Comparison of ENCODE assay signal across 8 cellular contexts in the genomic region with DNA sequence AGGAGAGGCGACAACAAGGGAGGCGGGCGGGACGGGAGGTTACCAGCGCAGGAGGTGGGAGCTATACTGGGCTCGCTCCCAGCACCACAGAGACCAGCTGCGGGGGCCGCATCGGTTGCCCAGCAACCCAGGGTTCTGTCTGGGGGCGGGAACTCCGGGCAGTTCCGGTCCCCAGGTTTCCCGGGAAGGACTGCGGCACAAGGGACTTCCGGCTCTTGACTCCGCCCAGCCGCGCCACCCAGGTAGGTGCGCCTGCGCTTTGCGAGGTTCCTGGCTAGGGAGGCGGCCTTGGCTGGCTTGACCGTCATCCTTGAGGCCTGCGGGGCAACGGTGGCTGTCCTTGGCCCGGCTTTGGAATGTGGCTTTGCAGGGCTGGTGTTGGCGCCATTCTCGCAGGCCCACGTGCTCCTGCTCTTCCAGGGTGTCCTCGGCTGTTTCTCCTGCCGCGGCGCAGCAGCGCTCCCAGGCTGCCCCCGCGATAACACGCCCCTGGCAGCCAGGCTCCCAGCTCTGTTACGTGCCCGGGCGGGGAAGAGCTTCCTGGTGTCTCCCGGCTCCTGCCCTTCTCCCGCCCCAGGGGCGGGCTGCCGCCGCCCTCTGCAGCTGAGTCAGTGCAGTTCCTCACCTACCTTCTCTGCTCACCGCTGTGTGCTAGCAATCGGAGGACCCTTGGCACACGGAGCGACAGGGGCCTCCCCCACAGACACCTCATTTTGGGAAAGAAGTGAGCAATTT. TPM values are rescaled to one million over a fixed set of nuclear protein-coding genes. Genes with fewer than 3 reads are reported as not detected.
DNase-seq lines count a peak whose midpoint lies in the region; ATAC-seq, FAIRE-seq and TF ChIP-seq lines count a peak whose summit lies in the region.

A gene with protein sequence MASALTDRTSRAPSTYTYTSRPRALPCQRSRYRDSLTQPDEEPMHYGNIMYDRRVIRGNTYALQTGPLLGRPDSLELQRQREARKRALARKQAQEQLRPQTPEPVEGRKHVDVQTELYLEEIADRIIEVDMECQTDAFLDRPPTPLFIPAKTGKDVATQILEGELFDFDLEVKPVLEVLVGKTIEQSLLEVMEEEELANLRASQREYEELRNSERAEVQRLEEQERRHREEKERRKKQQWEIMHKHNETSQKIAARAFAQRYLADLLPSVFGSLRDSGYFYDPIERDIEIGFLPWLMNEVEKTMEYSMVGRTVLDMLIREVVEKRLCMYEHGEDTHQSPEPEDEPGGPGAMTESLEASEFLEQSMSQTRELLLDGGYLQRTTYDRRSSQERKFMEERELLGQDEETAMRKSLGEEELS (minus strand): TSS at position 534 of the 735 bp plus-strand sequence. CDS start 652 bp downstream, outside the sequence.

- H3K9ac ChIP-seq in HepG2 (ENCODE audit: insufficient read depth, low read depth, low read length): peak within 1 kb of the TSS; percentile 89

- H3K27me3 ChIP-seq in HepG2 (ENCODE audit: control insufficient read depth in 1 of 2, insufficient read depth in 2 of 2, low read length in 2 of 2): no peaks in the 10 kb centered on the region; a peak in 1 of 5 replicates

- BruUV-seq in HepG2 (replicated peaks; lab: Mats Ljungman, UMichigan): TSS peak; percentile 80

- H3K9me3 ChIP-seq in HepG2 (ENCODE audit: low read length): no peaks in the 10 kb centered on the region

- H3K27ac ChIP-seq in HepG2 (ENCODE audit: extremely low read length, insufficient read depth, low read length): peak within 1 kb of the TSS; percentile 94

- H3K4me1 ChIP-seq in HepG2 (ENCODE audit: insufficient read depth, low read length): peaks cover 25% of the 10 kb centered on the region

- peak within 1 kb of the TSS; percentile 73 to 93 (median 88) for H3K4me3 ChIP-seq in HepG2 (replicated peaks in 1 of 3; ENCODE audit: insufficient read depth in 1 of 3, low read depth in 2 of 3, low read length in 3 of 3)

- CTCF ChIA-PET in HepG2 (lab: Yijun Ruan, JAX; ENCODE audit: low intra/inter-chr PET ratio, low total read pairs): interaction anchor here (0.7 kb wide), 1 partner anchor 692 kb away, joined by 3 read pairs; no protein-coding TSS in a partner anchor

- under 1% methylated on average over 26 of the region's 49 CpGs for WGBS in HepG2 (ENCODE audit: low lambda C conversion rate)

- intact Hi-C loops in HepG2 (cut with micrococcal nuclease; ENCODE audit: unreplicated experiment): no loop called here

- TF ChIP-seq CTCF in HepG2 (CRISPR knock-in tag; IDR thresholded peaks at IDR 0.05): peak; percentile 75

- DNase-seq in CD1c-positive myeloid dendritic cell (ENCODE audit: extremely low spot score): peak; percentile 97
- peak; percentile 99 for DNase-seq in NCI-H69 (lab: John Stamatoyannopoulos, UW)
- peak; percentile 87 to 91 for DNase-seq in activated CD4-positive, alpha-beta T cell treated with anti-CD3 and anti-CD28 coated beads, Interleukin-2, amount 50 U/mL, for 24 hours (ENCODE audit: low read depth in 1 of 2, low spot score in 1 of 2)
- peak; percentile 77 for DNase-seq in dermis blood vessel endothelial cell
- DNase-seq in HepG2 (ENCODE audit: low spot score): peak; percentile 96
- DNase-seq in stimulated activated CD4-positive, alpha-beta T cell treated with anti-CD3 and anti-CD28 coated beads, Interleukin-2, amount 100 ng/mL, for 48 hours: peak; percentile 90 to 92

- no peak; a peak in 1 of 4 replicates for TF ChIP-seq EP300 in HepG2 (IDR thresholded peaks at IDR 0.05; ENCODE audit: low read depth in 2 of 2, low read length in 2 of 2)
- TF ChIP-seq EP300 in HepG2 (CRISPR knock-in tag; IDR thresholded peaks at IDR 0.05; ENCODE audit: borderline replicate concordance): peak; percentile 47; the same call in 1 of the 2 replicates

- POLR2A ChIA-PET in HepG2 (lab: Yijun Ruan, JAX): interaction anchor here (0.7 to 1.6 kb wide), 8 partner anchors 10 to 790 kb away, joined by 3 to 12 read pairs (median 4); partner anchors contain the start of genes MRPL18 and TCP1

- peak; percentile 88 for FAIRE-seq in HepG2 (lab: Jason Lieb, UNC)

- peak; percentile 96 to 99 for TF ChIP-seq POLR2A in HepG2 (IDR thresholded peaks at IDR 0.05; ENCODE audit: insufficient read depth in 1 of 2, low read depth in 2 of 2, low read length in 2 of 2)

- H3K4me2 ChIP-seq in HepG2 (ENCODE audit: low read depth, low read length): peak within 1 kb of the TSS; percentile 97

- no peaks in the 10 kb centered on the region for H3K36me3 ChIP-seq in HepG2 (replicated peaks in 1 of 2; ENCODE audit: control insufficient read depth in 1 of 2, insufficient read depth in 2 of 2, low read length in 2 of 2)

- no peak; the same call in 1 of the 2 replicates for TF ChIP-seq RAD21 in HepG2 (CRISPR knock-in tag; IDR thresholded peaks at IDR 0.05)

- H2AFZ ChIP-seq in HepG2 (ENCODE audit: low read length): peak within 1 kb of the TSS; percentile 92

- no peaks in the 10 kb centered on the region for H3K79me2 ChIP-seq in HepG2 (ENCODE audit: insufficient read depth, low read length)

- no peaks in the 10 kb centered on the region for H4K20me1 ChIP-seq in HepG2 (ENCODE audit: insufficient read depth, low read length)

- ATAC-seq in GM19372 (IDR thresholded peaks at IDR 0.05; ENCODE audit: low read depth, unreplicated experiment) (peak; percentile 91), HG03521 (IDR thresholded peaks at IDR 0.05; ENCODE audit: unreplicated experiment) (peak; percentile 93), HepG2 (peak; percentile 94)

- in situ Hi-C loops in HepG2 (cut with HindIII; ENCODE audit: extremely low pct_ligation_motif_present, low pct_unique_long_range_greater_than_20kb): no loop called here

TF ChIP-seq in HepG2, 621 proteins besides CTCF, POLR2A, EP300 and RAD21 (continues in another document):
- TF ChIP-seq CENPX (CRISPR knock-in tag; IDR thresholded peaks at IDR 0.05) (no peak), ZNF776 (CRISPR knock-in tag; IDR thresholded peaks at IDR 0.05) (peak; percentile 97), ZBTB3 (CRISPR knock-in tag; IDR thresholded peaks at IDR 0.05; ENCODE audit: borderline replicate concordance, low read depth) (peak; percentile 87; the same call in 1 of the 2 replicates), NR2F6 (IDR thresholded peaks at IDR 0.05) (no peak), NR2F6 (CRISPR knock-in tag; IDR thresholded peaks at IDR 0.05) (peak; percentile 79), REXO4 (CRISPR knock-in tag; IDR thresholded peaks at IDR 0.05; ENCODE audit: borderline replicate concordance) (peak; percentile 87), CCAR2 (optimal IDR thresholded peaks at IDR 0.05; ENCODE audit: low read depth, low read length) (no peak), FOXA1 (IDR thresholded peaks at IDR 0.05) (no peak), FOXA1 (CRISPR knock-in tag; IDR thresholded peaks at IDR 0.05) (peak; percentile 39; the same call in 1 of the 2 replicates), AHR (CRISPR knock-in tag; IDR thresholded peaks at IDR 0.05) (peak; percentile 93; the same call in 1 of the 2 replicates), ZSCAN30 (CRISPR knock-in tag; IDR thresholded peaks at IDR 0.05) (no peak), SP5 (CRISPR knock-in tag; IDR thresholded peaks at IDR 0.05; ENCODE audit: borderline replicate concordance, low read depth) (peak; percentile 76), SP4 (CRISPR knock-in tag; IDR thresholded peaks at IDR 0.05) (peak; percentile 94)
- TF ChIP-seq, protein P1, sequence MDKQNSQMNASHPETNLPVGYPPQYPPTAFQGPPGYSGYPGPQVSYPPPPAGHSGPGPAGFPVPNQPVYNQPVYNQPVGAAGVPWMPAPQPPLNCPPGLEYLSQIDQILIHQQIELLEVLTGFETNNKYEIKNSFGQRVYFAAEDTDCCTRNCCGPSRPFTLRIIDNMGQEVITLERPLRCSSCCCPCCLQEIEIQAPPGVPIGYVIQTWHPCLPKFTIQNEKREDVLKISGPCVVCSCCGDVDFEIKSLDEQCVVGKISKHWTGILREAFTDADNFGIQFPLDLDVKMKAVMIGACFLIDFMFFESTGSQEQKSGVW (CRISPR knock-in tag; IDR thresholded peaks at IDR 0.05; ENCODE audit: borderline replicate concordance): peak; percentile 92; the same call in 1 of the 2 replicates

RNA-seq across cellular contexts. Expression of the gene that starts here (rescaled TPM):
- total RNA-seq in dermis blood vessel endothelial cell: 2.6 and 3.1 TPM in 2 replicates
- 3.5 and 4.4 TPM in 2 replicates for total RNA-seq in HepG2 (2016; rRNA removed; fragmentation: Illumina TruSeq; extraction: Trizol)
- total RNA-seq in HepG2 (2016; cell fraction: cytosol; rRNA removed; fragmentation: Illumina TruSeq; extraction: Trizol; ENCODE audit: low read depth): 1.0 and 1.6 TPM in 2 replicates
- total RNA-seq in HepG2 (2016; cell fraction: insoluble cytoplasmic fraction; rRNA removed; fragmentation: Illumina TruSeq; extraction: Trizol): 3.3 and 3.7 TPM in 2 replicates
- total RNA-seq in HepG2 (2016; cell fraction: membrane; rRNA removed; fragmentation: Illumina TruSeq; extraction: Trizol): 1.7 and 1.8 TPM in 2 replicates
- 2.4 and 3.2 TPM in 2 replicates for total RNA-seq in HepG2 (2016; cell fraction: nucleus; rRNA removed; fragmentation: Illumina TruSeq; extraction: Trizol)
- 1.3 and 1.4 TPM in 2 replicates for polyA plus RNA-seq in HepG2 (2011; rRNA removed)
- polyA plus RNA-seq in HepG2 (2011; cell fraction: cytosol; rRNA removed): 0.91 and 1.00 TPM in 2 replicates
- 2.0 and 2.5 TPM in 2 replicates for polyA plus RNA-seq in HepG2 (2011; cell fraction: nucleus; rRNA removed)
- 2.3 and 2.5 TPM in 2 replicates for polyA plus RNA-seq in HepG2 (2012)
- 1.3 and 1.4 TPM in 2 replicates for polyA plus RNA-seq in HepG2 (2016; cell fraction: cytosol; fragmentation: Illumina TruSeq; extraction: Trizol; ENCODE audit: low read depth)
- 3.6 and 4.2 TPM in 2 replicates for polyA plus RNA-seq in HepG2 (2016; cell fraction: insoluble cytoplasmic fraction; fragmentation: Illumina TruSeq; extraction: Trizol; ENCODE audit: low read depth)
- 1.8 and 1.9 TPM in 2 replicates for polyA plus RNA-seq in HepG2 (2016; cell fraction: membrane; fragmentation: Illumina TruSeq; extraction: Trizol; ENCODE audit: low read depth)
- 3.4 and 3.6 TPM in 2 replicates for polyA plus RNA-seq in HepG2 (2016; cell fraction: nucleus; fragmentation: Illumina TruSeq; extraction: Trizol; ENCODE audit: insufficient read depth, low read depth)
- 2.0 and 3.5 TPM in 2 replicates for polyA minus RNA-seq in HepG2 (2011; rRNA and poly(A)+ RNA removed; ENCODE audit: low replicate concordance)
- polyA minus RNA-seq in HepG2 (2011; cell fraction: cytosol; rRNA and poly(A)+ RNA removed): 3.0 and 3.6 TPM in 2 replicates
- polyA minus RNA-seq in HepG2 (2011; cell fraction: nucleus; rRNA and poly(A)+ RNA removed): 3.2 and 3.9 TPM in 2 replicates

Comparison
In these comparisons a context has a peak if more than half of its experiments do, and no peak if none do; other contexts are left out.
1. Peak in every context shown above with its lines: DNase-seq, ATAC-seq, H3K4me3 ChIP-seq and H3K27ac ChIP-seq.